Comparison of ENCODE assay signal across 35 cellular contexts in genomic region chr17:53409588-53409987, GRCh38.
"Had no signal": no experiment of that assay in that cellular context is flagged by ENCODE, and none has a peak within 500 bp of the region (broad histone marks: within the 10 kb centered on the region; RNA-seq: fewer than 3 reads in every experiment).

No MANE protein-coding gene starts in this region.

- H3K36me3 ChIP-seq: MG63 had no signal

- DNase-seq: Karpas-422, Kasumi-1, MG63, MM.1S, MV-4-11, NCI-H1048, NCI-H1092, NCI-H1092 treated with DMSO at 0.1 percent for 48 hours, NCI-H1105, NCI-H1105 treated with DMSO at 0.1 percent for 48 hours, NCI-H1417, NCI-H1417 treated with DMSO at 0.1 percent for 48 hours, NCI-H1436, NCI-H1436 treated with DMSO at 0.1 percent for 48 hours, NCI-H146, NCI-H1694, NCI-H1694 treated with DMSO at 0.1 percent for 48 hours, NCI-H187, NCI-H187 treated with DMSO at 0.1 percent for 48 hours, NCI-H1930, NCI-H2029, NCI-H2029 treated with DMSO at 0.1 percent for 48 hours, NCI-H2081, NCI-H2081 treated with DMSO at 0.1 percent for 48 hours, NCI-H2107, NCI-H2171, NCI-H2171 treated with DMSO at 0.1 percent for 48 hours, NCI-H2227 treated with DMSO at 0.1 percent for 48 hours, NCI-H226, NCI-H345, NCI-H446, NCI-H446 treated with DMSO at 0.1 percent for 48 hours, NCI-H510A, NCI-H510A treated with DMSO at 0.1 percent for 48 hours, NCI-H524 had no signal

- H3K4me3 ChIP-seq: MG63 had no signal

- H3K9me3 ChIP-seq: MG63 had no signal

- H3K27me3 ChIP-seq: MG63 had no signal
